In genomic region chr5:157867736-157868135, GRCh38 we compare ENCODE assay signal across 15 cellular contexts. TPM values are rescaled to one million over a fixed set of nuclear protein-coding genes. Genes with fewer than 3 reads are reported as not detected.
DNase-seq lines count a peak whose midpoint lies in the region; ATAC-seq lines count a peak whose summit lies in the region.
"Had no signal": no experiment of that assay in that cellular context is flagged by ENCODE, and none has a peak within 500 bp of the region (broad histone marks: within the 10 kb centered on the region; RNA-seq: fewer than 3 reads in every experiment).

No MANE protein-coding gene starts in this region.

- no peaks in the 10 kb centered on the region for H3K36me3 ChIP-seq in KOPT-K1 (ENCODE audit: insufficient read depth, low read length)
- H3K36me3 ChIP-seq: MG63 had no signal

- peaks cover 14% of the 10 kb centered on the region for H3K9me3 ChIP-seq in KOPT-K1 (ENCODE audit: insufficient read depth, low read length, poor library complexity, severe bottlenecking)
- H3K9me3 ChIP-seq: MG63 had no signal

- ATAC-seq in left lobe of liver (peak; percentile 30), HG03280 (IDR thresholded peaks at IDR 0.05; ENCODE audit: unreplicated experiment) (no peak)

- DNase-seq in AML-193 (lab: John Stamatoyannopoulos, UW) (peak; percentile 25 to 28), UCSD-AML1 (lab: John Stamatoyannopoulos, UW; ENCODE audit: unreplicated experiment) (peak; percentile 11), left lobe of liver (ENCODE audit: low spot score) (no peak), NCI-H748 treated with DMSO at 0.1 percent for 48 hours (lab: John Stamatoyannopoulos, UW) (no peak)
- no peak for DNase-seq in effector CD8-positive, alpha-beta T cell (lab: John Stamatoyannopoulos, UW)
- DNase-seq: CD4-positive, CD25-positive, alpha-beta regulatory T cell; DMS79; MG63; NCI-H1092; NCI-H1436; NCI-H187 treated with DMSO at 0.1 percent for 48 hours; NCI-H2107; Right ventricle myocardium superior had no signal

- peak overlapping the region; percentile 54 for H3K27ac ChIP-seq in KOPT-K1 (ENCODE audit: low read depth, low read length, poor library complexity, severe bottlenecking)

RNA-seq across cellular contexts. Expression of gene CLINT1, which starts 8.8 kb away (rescaled TPM):
- total RNA-seq in left lobe of liver, result 45.6 TPM

Comparison
In these comparisons a context has a peak if more than half of its experiments do, and no peak if none do; other contexts are left out.
1. DNase-seq: peak in AML-193 (2 of 2) and UCSD-AML1 (single experiment); none in left lobe of liver (single experiment), effector CD8-positive, alpha-beta T cell (single experiment) and NCI-H748 treated with DMSO at 0.1 percent for 48 hours (single experiment).